Comparison of ENCODE assay signal across 9 cellular contexts in the genomic region with DNA sequence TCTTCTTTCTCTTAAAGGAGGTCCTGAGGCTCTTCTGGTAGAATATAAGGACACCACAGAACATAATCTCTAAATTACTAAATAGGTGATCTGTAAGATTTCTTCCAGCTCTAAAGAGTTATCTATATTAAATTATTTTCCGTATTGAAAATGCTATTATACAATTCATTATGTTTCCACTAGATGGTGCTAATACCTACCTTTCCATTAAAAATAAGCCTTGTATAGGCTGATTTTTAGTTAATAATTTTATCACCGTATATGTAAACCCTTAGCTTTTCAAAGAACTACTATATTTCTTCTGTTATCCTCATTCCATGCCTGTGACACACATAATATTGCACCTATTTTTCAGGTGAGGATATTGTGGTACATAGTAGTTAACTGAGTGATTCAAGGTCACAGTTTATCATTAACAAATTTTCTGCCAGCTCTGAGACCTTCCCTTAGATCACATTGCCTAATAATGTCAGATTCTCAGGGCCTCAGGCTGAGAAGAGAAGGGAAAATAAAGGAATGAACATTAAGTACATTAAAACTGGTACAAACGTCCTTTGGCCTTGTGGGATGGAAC.
A peak's percentile ranks its signal among the peaks of the same experiment; 100 is the strongest.
DNase-seq lines count a peak whose midpoint lies in the region; ATAC-seq and TF ChIP-seq lines count a peak whose summit lies in the region.
"Had no signal": no experiment of that assay in that cellular context is flagged by ENCODE, and none has a peak within 500 bp of the region (broad histone marks: within the 10 kb centered on the region; RNA-seq: fewer than 3 reads in every experiment).

No MANE protein-coding gene starts in this region.

- TF ChIP-seq CTCF in natural killer cell (IDR thresholded peaks at IDR 0.05) (peak; percentile 42), Peyer's patch (IDR thresholded peaks at IDR 0.05) (peak in 5 of 6 experiments; percentile 6 to 41 (median 31)), foreskin keratinocyte (conservative IDR thresholded peaks at IDR 0.05) (peak; percentile 59)

- DNase-seq in natural killer cell, result no peak
- no peak for DNase-seq in natural killer cell treated with Interleukin-12 subunit alpha and Interleukin-12 subunit beta and Interleukin-15 and Interleukin-18, amount 100 ng/mL, for 72 hours (ENCODE audit: low spot score)
- no peak for DNase-seq in Peyer's patch
- DNase-seq in foreskin keratinocyte, result peak in 1 of 2 donors; percentile 0
- no peak for DNase-seq in NCI-H2171 (lab: John Stamatoyannopoulos, UW)
- DNase-seq in activated T-cell treated with anti-CD3 and anti-CD28 coated beads, Interleukin-2, amount 50 U/mL, for 72 hours, result no peak
- DNase-seq in A172 (ENCODE audit: low spot score), result no peak

- H3K4me3 ChIP-seq in Peyer's patch, result no peak overlapping the region

- TF ChIP-seq POLR2A in Peyer's patch (IDR thresholded peaks at IDR 0.05), result no peak
- no peak for TF ChIP-seq POLR2A in GM18505 (IDR thresholded peaks at IDR 0.05; ENCODE audit: borderline replicate concordance, extremely low read depth, insufficient read depth, insufficient read length)

- H3K27me3 ChIP-seq in Peyer's patch (no peaks in the 10 kb centered on the region), foreskin keratinocyte (no peaks in the 10 kb centered on the region)

- H3K27me3 Mint-ChIP-seq in natural killer cell (ENCODE audit: low read depth in 2 of 2), result peaks cover 7 to 53% of the 10 kb centered on the region in 2 donors
- peaks cover 17 to 28% of the 10 kb centered on the region in 2 donors for H3K27me3 Mint-ChIP-seq in natural killer cell treated with Interleukin-12 subunit alpha and Interleukin-12 subunit beta and Interleukin-15 and Interleukin-18, amount 100 ng/mL, for 72 hours
- peaks cover 30% of the 10 kb centered on the region for H3K27me3 Mint-ChIP-seq in activated T-cell treated with anti-CD3 and anti-CD28 coated beads, Interleukin-2, amount 50 U/mL, for 72 hours (ENCODE audit: low read depth)

- H3K9me3 Mint-ChIP-seq in natural killer cell, result no peaks in the 10 kb centered on the region
- H3K9me3 Mint-ChIP-seq in natural killer cell treated with Interleukin-12 subunit alpha and Interleukin-12 subunit beta and Interleukin-15 and Interleukin-18, amount 100 ng/mL, for 72 hours, result no peaks in the 10 kb centered on the region
- no peaks in the 10 kb centered on the region for H3K9me3 Mint-ChIP-seq in activated T-cell treated with anti-CD3 and anti-CD28 coated beads, Interleukin-2, amount 50 U/mL, for 72 hours

- ATAC-seq in natural killer cell (no peak), foreskin keratinocyte (no peak), GM18505 (IDR thresholded peaks at IDR 0.05; ENCODE audit: unreplicated experiment) (no peak)
- no peak for ATAC-seq in natural killer cell treated with Interleukin-12 subunit alpha and Interleukin-12 subunit beta and Interleukin-15 and Interleukin-18, amount 100 ng/mL, for 72 hours
- ATAC-seq in activated T-cell treated with anti-CD3 and anti-CD28 coated beads, Interleukin-2, amount 50 U/mL, for 72 hours (replicated peaks in 1 of 2), result no peak
- ATAC-seq: esophagus mucosa had no signal

- H3K27ac ChIP-seq in Peyer's patch (no peak overlapping the region), foreskin keratinocyte (no peak overlapping the region)

- no peak overlapping the region for H3K4me3 Mint-ChIP-seq in natural killer cell
- H3K4me3 Mint-ChIP-seq in natural killer cell treated with Interleukin-12 subunit alpha and Interleukin-12 subunit beta and Interleukin-15 and Interleukin-18, amount 100 ng/mL, for 72 hours, result no peak overlapping the region
- H3K4me3 Mint-ChIP-seq in activated T-cell treated with anti-CD3 and anti-CD28 coated beads, Interleukin-2, amount 50 U/mL, for 72 hours, result no peak overlapping the region

- H3K9me3 ChIP-seq in Peyer's patch, result no peaks in the 10 kb centered on the region

- intact Hi-C loops in natural killer cell (cut with micrococcal nuclease), result loop anchor here (1.0 kb wide), 1 partner anchor 410 kb away; no protein-coding TSS in a partner anchor

- H3K4me1 ChIP-seq in Peyer's patch (no peaks in the 10 kb centered on the region), foreskin keratinocyte (no peaks in the 10 kb centered on the region)

- H3K4me1 Mint-ChIP-seq in natural killer cell, result no peaks in the 10 kb centered on the region
- H3K4me1 Mint-ChIP-seq in natural killer cell treated with Interleukin-12 subunit alpha and Interleukin-12 subunit beta and Interleukin-15 and Interleukin-18, amount 100 ng/mL, for 72 hours (ENCODE audit: low read depth in 2 of 2), result no peaks in the 10 kb centered on the region
- no peaks in the 10 kb centered on the region for H3K4me1 Mint-ChIP-seq in activated T-cell treated with anti-CD3 and anti-CD28 coated beads, Interleukin-2, amount 50 U/mL, for 72 hours (ENCODE audit: low read depth)

- H3K36me3 Mint-ChIP-seq in natural killer cell, result no peaks in the 10 kb centered on the region
- H3K36me3 Mint-ChIP-seq in natural killer cell treated with Interleukin-12 subunit alpha and Interleukin-12 subunit beta and Interleukin-15 and Interleukin-18, amount 100 ng/mL, for 72 hours, result no peaks in the 10 kb centered on the region
- no peaks in the 10 kb centered on the region for H3K36me3 Mint-ChIP-seq in activated T-cell treated with anti-CD3 and anti-CD28 coated beads, Interleukin-2, amount 50 U/mL, for 72 hours (ENCODE audit: insufficient read depth in 2 of 2)

- no peak overlapping the region for H3K27ac Mint-ChIP-seq in natural killer cell
- no peak overlapping the region for H3K27ac Mint-ChIP-seq in natural killer cell treated with Interleukin-12 subunit alpha and Interleukin-12 subunit beta and Interleukin-15 and Interleukin-18, amount 100 ng/mL, for 72 hours
- H3K27ac Mint-ChIP-seq in activated T-cell treated with anti-CD3 and anti-CD28 coated beads, Interleukin-2, amount 50 U/mL, for 72 hours, result no peak overlapping the region

- H3K36me3 ChIP-seq in Peyer's patch, result no peaks in the 10 kb centered on the region
